ENCODE assay signal across 16 cellular contexts in genomic region chr22:27782065-27782464, GRCh38.
"Had no signal": no experiment of that assay in that cellular context is flagged by ENCODE, and none has a peak within 500 bp of the region (broad histone marks: within the 10 kb centered on the region; RNA-seq: fewer than 3 reads in every experiment).

No MANE protein-coding gene starts in this region.

- DNase-seq: activated CD4-positive, alpha-beta T cell treated with anti-CD3 and anti-CD28 coated beads for 48 hours; activated CD8-positive, alpha-beta T cell treated with anti-CD3 and anti-CD28 coated beads for 36 hours; activated gamma-delta T cell; activated T-cell treated with anti-CD3 and anti-CD28 coated beads, Interleukin-2, amount 50 U/mL, for 4 hours; amniotic stem cell; cerebellar nuclear complex; dermis blood vessel endothelial cell; kidney glomerular epithelial cell; lower lobe of right lung; midbrain; SHP77 treated with DMSO at 0.1 percent for 48 hours; stimulated activated CD4-positive, alpha-beta T cell treated with anti-CD3 and anti-CD28 coated beads, Interleukin-12 subunit alpha, Interleukin-12 subunit beta, amount 100 ng/mL, for 4 hours; stimulated activated CD4-positive, alpha-beta T cell treated with anti-CD3 and anti-CD28 coated beads, Interleukin-2, amount 100 ng/mL, for 24 hours had no signal

- H3K27ac ChIP-seq: epithelial cell of prostate, lower lobe of right lung had no signal

- H3K27me3 ChIP-seq: tibial nerve had no signal

- H3K36me3 ChIP-seq: lower lobe of right lung, tibial nerve had no signal

- ATAC-seq: activated CD8-positive, alpha-beta T cell treated with anti-CD3 and anti-CD28 coated beads for 36 hours; activated T-cell treated with anti-CD3 and anti-CD28 coated beads, Interleukin-2, amount 50 U/mL, for 4 hours; lower lobe of right lung; WTC11 had no signal

- H3K9me3 ChIP-seq: lower lobe of right lung had no signal

- H3K4me3 ChIP-seq: lower lobe of right lung, tibial nerve had no signal
